In the genomic region with DNA sequence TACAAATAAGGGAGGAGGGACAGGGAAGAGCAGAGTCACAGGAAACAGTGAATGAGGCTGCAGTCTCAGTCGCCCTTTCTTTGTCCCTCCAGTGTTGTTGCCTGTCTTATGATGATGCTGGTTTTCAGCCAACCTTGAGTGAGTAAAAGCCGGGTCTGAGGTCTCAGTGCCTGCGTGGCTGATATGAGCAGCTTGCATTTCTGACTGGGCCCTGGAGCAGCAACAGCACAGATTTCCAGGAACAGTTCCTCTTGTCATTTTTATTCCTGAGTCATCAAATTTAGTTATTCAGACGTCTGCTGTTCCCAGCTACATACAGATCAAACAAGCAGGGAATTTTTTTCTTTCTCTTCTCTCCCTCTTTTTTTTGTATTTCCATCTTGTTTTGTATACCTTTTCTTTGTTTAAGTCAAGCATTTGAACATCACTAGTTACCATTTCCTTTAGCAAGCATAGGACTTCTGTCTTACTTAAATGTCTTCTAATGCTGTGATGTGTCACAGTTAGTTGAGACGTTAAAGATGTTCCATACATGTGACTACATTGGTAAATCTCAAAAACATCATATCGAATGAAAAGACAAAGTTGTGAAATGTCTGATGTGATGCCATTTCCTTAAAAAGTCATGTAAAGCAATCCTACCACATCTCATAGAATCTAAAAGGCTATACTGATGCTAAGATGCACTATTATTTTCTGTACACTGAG, we compare ENCODE assay signal across 8 cellular contexts. TPM values are rescaled to one million over a fixed set of nuclear protein-coding genes. Genes with fewer than 3 reads are reported as not detected.
DNase-seq lines count a peak whose midpoint lies in the region; ATAC-seq and TF ChIP-seq lines count a peak whose summit lies in the region.

No MANE protein-coding gene starts in this region.

- H3K4me1 ChIP-seq in cardiac muscle cell (ENCODE audit: low read depth) = peaks cover 13% of the 10 kb centered on the region

- no peak for ATAC-seq in GM21423 (IDR thresholded peaks at IDR 0.05; ENCODE audit: unreplicated experiment)

- H3K36me3 ChIP-seq in cardiac muscle cell = no peaks in the 10 kb centered on the region

- H3K4me3 ChIP-seq in cardiac muscle cell (no peak overlapping the region), skin epidermis (no peak overlapping the region)

- no peaks in the 10 kb centered on the region for H3K9me3 ChIP-seq in cardiac muscle cell (ENCODE audit: low read depth)

- TF ChIP-seq CTCF in cardiac muscle cell (IDR thresholded peaks at IDR 0.05; ENCODE audit: low read depth, low read length) = no peak

- DNase-seq in activated naive CD4-positive, alpha-beta T cell treated with Interleukin-2 at 50 U/mL for 16 hours = peak; percentile 14
- no peak for DNase-seq in activated naive CD4-positive, alpha-beta T cell (lab: John Stamatoyannopoulos, UW)
- peak; percentile 5 for DNase-seq in activated T-cell treated with anti-CD3 and anti-CD28 coated beads for 4 hours
- DNase-seq in cardiac muscle cell (ENCODE audit: low read depth in 1 of 2, low spot score in 1 of 2) = peak; percentile 39 to 77
- no peak for DNase-seq in ecto neural progenitor cell (ENCODE audit: low spot score)
- DNase-seq in midbrain (lab: John Stamatoyannopoulos, UW) = no peak

- H3K27ac ChIP-seq in cardiac muscle cell (no peak overlapping the region), skin epidermis (peak overlapping the region in 14 of 21 experiments; percentile 5 to 83 (median 48))

- H3K27me3 ChIP-seq in cardiac muscle cell = no peaks in the 10 kb centered on the region

RNA-seq across cellular contexts. Expression of a gene that starts 26.6 kb away (rescaled TPM):
- 14.6 and 21.4 TPM in 2 replicates for total RNA-seq in cardiac muscle cell
- 8.1 and 8.3 TPM in 2 replicates for polyA plus RNA-seq in cardiac muscle cell

Comparison
In these comparisons a context has a peak if more than half of its experiments do, and no peak if none do; other contexts are left out.
1. DNase-seq: peak in activated naive CD4-positive, alpha-beta T cell treated with Interleukin-2 at 50 U/mL for 16 hours (single experiment), activated T-cell treated with anti-CD3 and anti-CD28 coated beads for 4 hours (single experiment) and cardiac muscle cell (2 of 2); none in activated naive CD4-positive, alpha-beta T cell (0 of 4), ecto neural progenitor cell (single experiment) and midbrain (single experiment).